Comparison of ENCODE assay signal across 8 cellular contexts in genomic region chr3:119035014-119035346, GRCh38. TPM values are rescaled to one million over a fixed set of nuclear protein-coding genes. Genes with fewer than 3 reads are reported as not detected.
DNase-seq lines count a peak whose midpoint lies in the region; ATAC-seq and TF ChIP-seq lines count a peak whose summit lies in the region.

No MANE protein-coding gene starts in this region.

- TF ChIP-seq CTCF in WTC11 (IDR thresholded peaks at IDR 0.05) = no peak

- peaks cover 8% of the 10 kb centered on the region for H3K4me1 Mint-ChIP-seq in T-helper 1 cell treated with Interleukin-12 subunit alpha and Interleukin-12 subunit beta and Interleukin-4 antibody, amounts not matched to agents 30 μg/mL and 1 μg/mL, for 36 hours (ENCODE audit: low read depth)
- peaks cover 19% of the 10 kb centered on the region for H3K4me1 Mint-ChIP-seq in WTC11

- H3K27me3 ChIP-seq in iPS-15b (ENCODE audit: control insufficient read depth, insufficient read depth, low read length) (peaks cover 24% of the 10 kb centered on the region), stomach smooth muscle (ENCODE audit: control insufficient read depth in 1 of 2, insufficient read depth in 2 of 2, low read length in 2 of 2) (peaks cover 2% of the 10 kb centered on the region in 2 donors)

- POLR2A ChIA-PET in WTC11 (lab: Charles Lee) = interaction anchor here (0.7 to 1.2 kb wide), 3 partner anchors 9 to 50 kb away, joined by 3 read pairs; no protein-coding TSS in a partner anchor

- no peaks in the 10 kb centered on the region for H3K9me3 ChIP-seq in iPS-15b (ENCODE audit: control insufficient read depth, insufficient read depth, low read length)
- no peaks in the 10 kb centered on the region for H3K9me3 ChIP-seq in stomach smooth muscle (ENCODE audit: control insufficient read depth in 2 of 2, low read length in 2 of 2)

- H3K4me1 ChIP-seq in iPS-15b (ENCODE audit: control insufficient read depth, insufficient read depth, low read length) (no peaks in the 10 kb centered on the region), stomach smooth muscle (ENCODE audit: control insufficient read depth, insufficient read depth, low read length) (peaks cover 2% of the 10 kb centered on the region)

- H3K36me3 Mint-ChIP-seq in T-helper 1 cell treated with Interleukin-12 subunit alpha and Interleukin-12 subunit beta and Interleukin-4 antibody, amounts not matched to agents 30 μg/mL and 1 μg/mL, for 36 hours (ENCODE audit: low read depth) = no peaks in the 10 kb centered on the region
- peaks cover under 1% of the 10 kb centered on the region for H3K36me3 Mint-ChIP-seq in WTC11

- CTCF ChIA-PET in WTC11 (lab: Charles Lee) = interaction anchor here (1.1 to 2.9 kb wide), 5 partner anchors 10 to 151 kb away, joined by 4 to 42 read pairs (median 5); no protein-coding TSS in a partner anchor

- ATAC-seq in WTC11 (no peak), left lobe of liver (no peak)

- H3K27ac ChIP-seq in stomach smooth muscle (ENCODE audit: low read length) = no peak overlapping the region

- DNase-seq in T-helper 1 cell (no peak), WTC11 (ENCODE audit: low spot score) (no peak), NOMO-1 treated with dmso at 0.1 percent for 144 hours (lab: John Stamatoyannopoulos, UW; ENCODE audit: unreplicated experiment) (no peak), MV-4-11 (lab: John Stamatoyannopoulos, UW) (no peak), left lobe of liver (ENCODE audit: low spot score) (no peak)

- H3K4me3 ChIP-seq in iPS-15b (ENCODE audit: low read depth, low read length) (peak overlapping the region; percentile 76), stomach smooth muscle (ENCODE audit: low read length in 2 of 2) (peak overlapping the region; percentile 74 to 84)

- H3K27ac Mint-ChIP-seq in T-helper 1 cell treated with Interleukin-12 subunit alpha and Interleukin-12 subunit beta and Interleukin-4 antibody, amounts not matched to agents 30 μg/mL and 1 μg/mL, for 36 hours = no peak overlapping the region
- no peak overlapping the region for H3K27ac Mint-ChIP-seq in WTC11

- no peaks in the 10 kb centered on the region for H3K36me3 ChIP-seq in iPS-15b (ENCODE audit: control insufficient read depth, insufficient read depth, low read length)
- H3K36me3 ChIP-seq in stomach smooth muscle (ENCODE audit: control insufficient read depth in 2 of 2, insufficient read depth in 2 of 2, low read length in 2 of 2) = no peaks in the 10 kb centered on the region

- no peaks in the 10 kb centered on the region for H3K9me3 Mint-ChIP-seq in T-helper 1 cell treated with Interleukin-12 subunit alpha and Interleukin-12 subunit beta and Interleukin-4 antibody, amounts not matched to agents 30 μg/mL and 1 μg/mL, for 36 hours
- peaks cover 7% of the 10 kb centered on the region for H3K9me3 Mint-ChIP-seq in WTC11

- peaks cover 63% of the 10 kb centered on the region for H3K27me3 Mint-ChIP-seq in T-helper 1 cell treated with Interleukin-12 subunit alpha and Interleukin-12 subunit beta and Interleukin-4 antibody, amounts not matched to agents 30 μg/mL and 1 μg/mL, for 36 hours (ENCODE audit: low read depth)
- H3K27me3 Mint-ChIP-seq in WTC11 (ENCODE audit: low read depth) = peaks cover 30% of the 10 kb centered on the region

- H3K9ac ChIP-seq in iPS-15b (ENCODE audit: low read depth, low read length) = no peak overlapping the region
- peak overlapping the region; percentile 42 to 49 for H3K9ac ChIP-seq in stomach smooth muscle (ENCODE audit: low read length in 2 of 2)

- H3K4me3 Mint-ChIP-seq in T-helper 1 cell treated with Interleukin-12 subunit alpha and Interleukin-12 subunit beta and Interleukin-4 antibody, amounts not matched to agents 30 μg/mL and 1 μg/mL, for 36 hours = peak overlapping the region; percentile 68
- H3K4me3 Mint-ChIP-seq in WTC11 = peak overlapping the region; percentile 71

TF ChIP-seq in WTC11, 78 proteins besides CTCF, POLR2A, EP300 and RAD21:
- TF ChIP-seq ESRRA (CRISPR knock-in tag; IDR thresholded peaks at IDR 0.05; ENCODE audit: borderline replicate concordance) (no peak), ZNF671 (CRISPR knock-in tag; IDR thresholded peaks at IDR 0.05) (no peak), EMX1 (CRISPR knock-in tag; IDR thresholded peaks at IDR 0.05) (no peak), NR2C2 (CRISPR knock-in tag; IDR thresholded peaks at IDR 0.05) (no peak), USF2 (CRISPR knock-in tag; IDR thresholded peaks at IDR 0.05) (no peak), OVOL2 (CRISPR knock-in tag; IDR thresholded peaks at IDR 0.05; ENCODE audit: borderline replicate concordance) (no peak), MXD4 (CRISPR knock-in tag; IDR thresholded peaks at IDR 0.05; ENCODE audit: borderline replicate concordance) (no peak), IRF1 (CRISPR knock-in tag; IDR thresholded peaks at IDR 0.05) (no peak), ZBTB43 (CRISPR knock-in tag; IDR thresholded peaks at IDR 0.05) (no peak), SOX15 (CRISPR knock-in tag; IDR thresholded peaks at IDR 0.05) (no peak), ZNF219 (CRISPR knock-in tag; IDR thresholded peaks at IDR 0.05; ENCODE audit: borderline replicate concordance) (no peak), ATF1 (CRISPR knock-in tag; IDR thresholded peaks at IDR 0.05) (no peak), NR3C1 (CRISPR knock-in tag; conservative IDR thresholded peaks at IDR 0.05; ENCODE audit: low read depth) (no peak), ZNF396 (CRISPR knock-in tag; IDR thresholded peaks at IDR 0.05; ENCODE audit: borderline replicate concordance) (no peak), GABPB1 (CRISPR knock-in tag; IDR thresholded peaks at IDR 0.05) (no peak)

RNA-seq across cellular contexts. Expression of gene IGSF11, which starts 0.3 kb away (rescaled TPM):
- total RNA-seq in WTC11 (2021) (1.6 to 2.0 TPM (median 1.7 TPM) in 3 replicates), left lobe of liver (0.08 TPM)
